In the genomic region with DNA sequence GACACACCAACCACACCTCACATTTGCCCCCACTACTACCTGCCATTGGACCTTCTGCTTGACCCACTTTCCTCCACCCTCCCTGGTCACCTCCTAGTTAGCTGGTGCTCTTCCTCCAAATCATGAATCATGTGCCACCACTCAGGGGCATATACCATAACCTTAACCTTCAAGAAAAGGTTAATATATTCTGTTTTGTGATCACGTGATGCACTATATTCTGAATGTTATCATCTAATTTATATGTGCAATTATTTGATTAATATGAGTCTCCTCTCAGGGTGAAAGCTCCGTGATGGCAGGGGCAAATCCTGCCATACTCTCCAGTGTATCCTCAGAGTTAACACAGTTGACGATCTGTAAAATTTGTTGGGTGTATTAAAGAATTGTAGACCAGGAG, we compare ENCODE assay signal across 25 cellular contexts.
"Had no signal": no experiment of that assay in that cellular context is flagged by ENCODE, and none has a peak within 500 bp of the region (broad histone marks: within the 10 kb centered on the region; RNA-seq: fewer than 3 reads in every experiment).

No MANE protein-coding gene starts in this region.

- H3K27ac ChIP-seq: colonic mucosa, epithelial cell of prostate, esophagus squamous epithelium, gastrocnemius medialis, heart right ventricle, left lung, lower lobe of right lung had no signal

- DNase-seq: colonic mucosa; cortex of kidney; effector CD8-positive, alpha-beta T cell; effector memory CD8-positive, alpha-beta T cell; endodermal cell; erythroblast; esophagus squamous epithelium; foreskin fibroblast; foreskin melanocyte; gastrocnemius medialis; glutamatergic neuron; head of caudate nucleus; heart right ventricle; hippocampal formation; left cardiac atrium; left lung; left ventricle myocardium superior; lower lobe of right lung; midbrain had no signal

- H3K27ac Mint-ChIP-seq: dendritic cell treated with granulocyte-macrophage colony-stimulating factor and Interleukin-4, amounts not matched to agents 40 ng/mL and 50 ng/mL, for 4 days; effector memory CD8-positive, alpha-beta T cell; endodermal cell had no signal

- H3K4me3 ChIP-seq: colonic mucosa, esophagus squamous epithelium, gastrocnemius medialis, heart right ventricle, left lung, lower lobe of right lung had no signal

- H3K27me3 Mint-ChIP-seq: dendritic cell treated with granulocyte-macrophage colony-stimulating factor and Interleukin-4, amounts not matched to agents 40 ng/mL and 50 ng/mL, for 4 days; effector memory CD8-positive, alpha-beta T cell had no signal

- ATAC-seq: effector memory CD8-positive, alpha-beta T cell; esophagus mucosa; gastrocnemius medialis; heart right ventricle; left cardiac atrium; left lung; left ventricle myocardium superior; lower lobe of right lung had no signal

- FAIRE-seq: endometrium, islet of Langerhans, keratinocyte had no signal

- H3K9me3 ChIP-seq: colonic mucosa, esophagus squamous epithelium, gastrocnemius medialis, lower lobe of right lung had no signal

- H3K4me1 Mint-ChIP-seq: endodermal cell had no signal

- H3K4me3 Mint-ChIP-seq: dendritic cell treated with granulocyte-macrophage colony-stimulating factor and Interleukin-4, amounts not matched to agents 40 ng/mL and 50 ng/mL, for 4 days; effector memory CD8-positive, alpha-beta T cell; endodermal cell had no signal

- H3K4me1 ChIP-seq: colonic mucosa, esophagus squamous epithelium, gastrocnemius medialis, heart right ventricle, left lung, lower lobe of right lung had no signal

- H3K27me3 ChIP-seq: colonic mucosa, esophagus squamous epithelium, gastrocnemius medialis, left lung had no signal

- H3K36me3 ChIP-seq: colonic mucosa, esophagus squamous epithelium, gastrocnemius medialis, heart right ventricle, left lung, lower lobe of right lung had no signal
